9 cellular contexts compared by ENCODE assay signal in genomic region chr17:74981318-74981978, GRCh38. TPM values are rescaled to one million over a fixed set of nuclear protein-coding genes. Genes with fewer than 3 reads are reported as not detected.
DNase-seq lines count a peak whose midpoint lies in the region; FAIRE-seq and TF ChIP-seq lines count a peak whose summit lies in the region.
"Had no signal": no experiment of that assay in that cellular context is flagged by ENCODE, and none has a peak within 500 bp of the region (broad histone marks: within the 10 kb centered on the region; RNA-seq: fewer than 3 reads in every experiment).

No MANE protein-coding gene starts in this region.

- peaks cover 6 to 9% (median 7%) of the 10 kb centered on the region in 3 donors for H3K4me1 Mint-ChIP-seq in IgD-negative memory B cell

- H3K27me3 Mint-ChIP-seq in IgD-negative memory B cell, result peaks cover 19% of the 10 kb centered on the region

- TF ChIP-seq POLR2A in H54 (IDR thresholded peaks at IDR 0.05; ENCODE audit: low read depth, low read length), result no peak

- peak overlapping the region in 2 of 3 donors; percentile 17 to 39 for H3K27ac Mint-ChIP-seq in IgD-negative memory B cell

- peak overlapping the region; percentile 54 to 84 for H3K4me3 ChIP-seq in kidney (ENCODE audit: low read length in 2 of 2)
- peak overlapping the region; percentile 86 to 89 for H3K4me3 ChIP-seq in stomach smooth muscle (ENCODE audit: low read length in 2 of 2)

- H3K36me3 ChIP-seq in kidney (ENCODE audit: control insufficient read depth in 1 of 2, insufficient read depth in 2 of 2, low read length in 2 of 2) (no peaks in the 10 kb centered on the region), stomach smooth muscle (ENCODE audit: control insufficient read depth in 2 of 2, insufficient read depth in 2 of 2, low read length in 2 of 2) (no peaks in the 10 kb centered on the region)

- WGBS in adipose tissue, 3 donors, result 47 to 56% (median 52%) methylated on average over 16 of the region's 16 CpGs

- no peaks in the 10 kb centered on the region for H3K27me3 ChIP-seq in stomach smooth muscle (ENCODE audit: control insufficient read depth in 1 of 2, insufficient read depth in 2 of 2, low read length in 2 of 2)

- H3K9me3 Mint-ChIP-seq in IgD-negative memory B cell, result no peaks in the 10 kb centered on the region

- H3K4me1 ChIP-seq in kidney (ENCODE audit: control insufficient read depth in 1 of 2, insufficient read depth in 1 of 2, low read depth in 1 of 2, low read length in 2 of 2) (peaks cover 5% of the 10 kb centered on the region in 2 donors), stomach smooth muscle (ENCODE audit: control insufficient read depth, insufficient read depth, low read length) (peaks cover 16% of the 10 kb centered on the region)

- H3K27ac ChIP-seq in adipose tissue (ENCODE audit: low read depth, low read length) (peak overlapping the region; percentile 17), kidney (ENCODE audit: low read depth in 2 of 2, low read length in 2 of 2) (peak overlapping the region; percentile 64 to 85), stomach smooth muscle (ENCODE audit: low read length) (peak overlapping the region; percentile 90)

- peak overlapping the region; percentile 63 to 74 for H3K9ac ChIP-seq in kidney (ENCODE audit: low read length in 2 of 2)
- H3K9ac ChIP-seq in stomach smooth muscle (ENCODE audit: low read length in 2 of 2), result peak overlapping the region; percentile 77 to 88

- H3K9me3 ChIP-seq in kidney (ENCODE audit: control insufficient read depth in 1 of 2, low read length in 2 of 2) (no peaks in the 10 kb centered on the region), stomach smooth muscle (ENCODE audit: control insufficient read depth in 2 of 2, low read length in 2 of 2) (no peaks in the 10 kb centered on the region)

- FAIRE-seq in kidney (lab: Jason Lieb, UNC) (no peak), H54 (lab: Jason Lieb, UNC) (no peak)

- TF ChIP-seq CTCF in kidney (IDR thresholded peaks at IDR 0.05; ENCODE audit: borderline replicate concordance, extremely low read depth, insufficient read depth), result no peak

- peak overlapping the region; percentile 76 to 94 (median 88) for H3K4me3 Mint-ChIP-seq in IgD-negative memory B cell

- intact Hi-C loops in kidney (cut with DNase I), result no loop called here

- no peaks in the 10 kb centered on the region for H3K36me3 Mint-ChIP-seq in IgD-negative memory B cell

- DNase-seq in kidney (no peak), H54 (ENCODE audit: insufficient read length, low spot score) (no peak), ureter (ENCODE audit: low spot score) (no peak)
- no peak for DNase-seq in stimulated activated naive CD4-positive, alpha-beta T cell (lab: John Stamatoyannopoulos, UW)
- no peak for DNase-seq in activated CD8-positive, alpha-beta memory T cell treated with anti-CD3 and anti-CD28 coated beads, Interleukin-2, amount 50 U/mL, for 4 hours

RNA-seq across cellular contexts. Expression of gene CDR2L, which starts 6.0 kb away (rescaled TPM):
- not detected for polyA plus RNA-seq in IgD-negative memory B cell
- polyA plus RNA-seq in adipose tissue, result 10 to 100 TPM in 1 of 3 donors, 1 to 10 TPM in 2; 1.9 to 10.6 (median 7.0) TPM
- total RNA-seq in kidney, result 29.3 TPM
- 12.5 TPM for polyA plus RNA-seq in kidney (ENCODE audit: insufficient read depth, low read depth, low replicate concordance)
- 11.4 TPM for total RNA-seq in ureter

RNA-seq across cellular contexts. Expression of gene HID1, which starts 8.9 kb away (rescaled TPM):
- polyA plus RNA-seq in IgD-negative memory B cell, result 1.2 TPM
- 10 to 100 TPM; 13.8 to 98.5 (median 26.3) TPM for polyA plus RNA-seq in adipose tissue
- 32.6 TPM for total RNA-seq in kidney
- 13.6 TPM for polyA plus RNA-seq in kidney (ENCODE audit: insufficient read depth, low read depth, low replicate concordance)
- 78.1 TPM for total RNA-seq in ureter

RNA-seq across cellular contexts. Expression of gene MRPL58, which starts 31.0 kb away (rescaled TPM):
- polyA plus RNA-seq in IgD-negative memory B cell, result 53.9 TPM
- 10 to 100 TPM; 27.7 to 43.5 (median 39.3) TPM for polyA plus RNA-seq in adipose tissue
- total RNA-seq in kidney, result 23.1 TPM
- polyA plus RNA-seq in kidney (ENCODE audit: insufficient read depth, low read depth, low replicate concordance), result 84.5 TPM
- total RNA-seq in ureter, result 32.1 TPM

RNA-seq across cellular contexts. Expression of gene OTOP3, which starts 45.8 kb away (rescaled TPM):
- polyA plus RNA-seq in IgD-negative memory B cell (not detected), adipose tissue (under 1 TPM in 1 of 3 donors, not detected in 2; 0.38 TPM), kidney (ENCODE audit: insufficient read depth, low read depth, low replicate concordance) (not detected)
- total RNA-seq in kidney (not detected), ureter (not detected)
- total RNA-seq: HT-29 had no signal

RNA-seq across cellular contexts. Expression of gene OTOP2, which starts 57.4 kb away (rescaled TPM):
- not detected for polyA plus RNA-seq in IgD-negative memory B cell
- under 1 TPM in 1 of 3 donors, not detected in 2; 0.06 TPM for polyA plus RNA-seq in adipose tissue
- total RNA-seq in kidney, result not detected
- not detected for polyA plus RNA-seq in kidney (ENCODE audit: insufficient read depth, low read depth, low replicate concordance)
- not detected for total RNA-seq in ureter
- total RNA-seq: HT-29 had no signal

Comparison
In these comparisons a context has a peak if more than half of its experiments do, and no peak if none do; other contexts are left out.
1. H3K27ac ChIP-seq: peak in every context shown above with its lines; median percentile 90 in stomach smooth muscle; 74 in kidney; 17 in adipose tissue.